Comparison of ENCODE assay signal across 1 cellular context in the genomic region with DNA sequence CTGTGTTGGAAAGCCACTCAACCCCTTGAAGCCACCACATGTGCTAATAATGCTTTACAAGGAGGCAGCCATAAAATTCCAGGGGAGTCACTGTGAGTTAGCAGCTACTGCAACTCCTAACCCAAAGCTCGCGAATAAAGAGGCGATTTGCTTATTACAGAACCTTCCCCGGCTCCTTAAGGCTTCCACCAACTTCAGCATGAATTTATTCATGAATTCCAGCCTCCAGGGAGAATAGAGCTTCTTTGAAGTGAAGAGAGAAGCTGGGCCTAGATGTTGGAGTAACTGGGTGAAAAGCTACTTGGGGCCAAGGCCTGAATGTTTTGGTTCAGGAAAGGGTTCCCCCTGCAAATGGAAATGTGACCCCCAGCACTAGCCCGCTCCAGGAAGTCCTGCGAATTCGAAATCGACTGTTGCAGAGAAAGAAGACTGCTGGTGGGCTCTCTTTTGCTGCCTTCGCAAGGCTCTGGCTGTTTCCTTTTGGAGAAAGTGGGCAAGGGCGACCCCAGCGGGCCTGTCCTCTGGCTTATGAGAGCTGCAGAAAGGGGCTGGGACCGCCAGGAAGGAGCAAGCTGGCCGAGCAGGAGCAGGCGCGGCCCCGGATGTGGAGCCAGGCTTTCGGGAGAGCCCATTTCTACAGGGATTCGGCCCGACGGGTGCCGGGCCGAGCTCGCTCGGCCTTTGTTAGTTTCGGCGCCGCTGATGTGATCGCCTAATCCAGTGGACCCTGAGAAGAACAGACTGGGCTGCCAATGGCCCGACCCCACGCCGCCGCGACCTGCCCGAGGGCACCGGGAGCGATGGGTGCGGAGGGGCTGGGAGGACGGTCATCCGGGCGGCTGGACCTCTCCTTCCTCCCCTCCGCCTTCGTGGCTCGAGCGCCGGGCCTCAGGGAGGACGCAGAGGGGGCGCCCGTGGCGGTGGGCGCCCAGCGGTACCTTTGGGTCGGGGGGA.
TF ChIP-seq lines count a peak whose summit lies in the region.

No MANE protein-coding gene starts in this region.

TF ChIP-seq in HEK293, 187 proteins besides CTCF, POLR2A, EP300 and RAD21 (continued from another document):
- no peak for TF ChIP-seq ZNF341 (tag by site-specific recombination; IDR thresholded peaks at IDR 0.05; ENCODE audit: low read depth)
- TF ChIP-seq, protein P1, sequence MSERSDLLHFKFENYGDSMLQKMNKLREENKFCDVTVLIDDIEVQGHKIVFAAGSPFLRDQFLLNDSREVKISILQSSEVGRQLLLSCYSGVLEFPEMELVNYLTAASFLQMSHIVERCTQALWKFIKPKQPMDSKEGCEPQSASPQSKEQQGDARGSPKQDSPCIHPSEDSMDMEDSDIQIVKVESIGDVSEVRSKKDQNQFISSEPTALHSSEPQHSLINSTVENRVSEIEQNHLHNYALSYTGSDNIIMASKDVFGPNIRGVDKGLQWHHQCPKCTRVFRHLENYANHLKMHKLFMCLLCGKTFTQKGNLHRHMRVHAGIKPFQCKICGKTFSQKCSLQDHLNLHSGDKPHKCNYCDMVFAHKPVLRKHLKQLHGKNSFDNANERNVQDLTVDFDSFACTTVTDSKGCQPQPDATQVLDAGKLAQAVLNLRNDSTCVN (tag by site-specific recombination; optimal IDR thresholded peaks at IDR 0.05): no peak
